ENCODE assay signal across 8 cellular contexts in genomic region chr5:154038241-154038603, GRCh38. TPM values are rescaled to one million over a fixed set of nuclear protein-coding genes. Genes with fewer than 3 reads are reported as not detected.
DNase-seq lines count a peak whose midpoint lies in the region; ATAC-seq lines count a peak whose summit lies in the region.

No MANE protein-coding gene starts in this region.

- H2BK5ac ChIP-seq in mesenchymal stem cell (ENCODE audit: low read depth, low read length, poor library complexity, severe bottlenecking), result no peak overlapping the region

- H2BK15ac ChIP-seq in mesenchymal stem cell (ENCODE audit: low read depth, poor library complexity, severe bottlenecking), result no peak overlapping the region

- H3K9ac ChIP-seq in SK-N-MC (ENCODE audit: insufficient read length), result peak overlapping the region; percentile 85
- peak overlapping the region; percentile 96 for H3K9ac ChIP-seq in mesenchymal stem cell (ENCODE audit: low read length)

- peak overlapping the region; percentile 62 for H3K4me2 ChIP-seq in mesenchymal stem cell (ENCODE audit: low read length, poor library complexity, severe bottlenecking)

- H3K4me3 ChIP-seq in SK-N-MC, result peak overlapping the region; percentile 96
- H3K4me3 ChIP-seq in mesenchymal stem cell (ENCODE audit: insufficient read depth in 1 of 2, low read depth in 1 of 2, low read length in 2 of 2), result peak overlapping the region; percentile 82 to 94

- no peak overlapping the region for H2BK12ac ChIP-seq in mesenchymal stem cell (ENCODE audit: low read length in 2 of 2)

- peak; percentile 30 for DNase-seq in COLO668 (lab: John Stamatoyannopoulos, UW; ENCODE audit: unreplicated experiment)
- no peak for DNase-seq in SK-N-MC (ENCODE audit: low read depth, low spot score)
- no peak for DNase-seq in mesenchymal stem cell
- no peak for DNase-seq in stimulated activated naive CD8-positive, alpha-beta T cell treated with anti-CD3 and anti-CD28 coated beads, Interleukin-15, amount 100 ng/mL, for 72 hours
- DNase-seq in DMS114 treated with DMSO at 0.1 percent for 48 hours (lab: John Stamatoyannopoulos, UW; ENCODE audit: unreplicated experiment), result no peak

- intact Hi-C loops in dendritic cell treated with granulocyte-macrophage colony-stimulating factor and Interleukin-4, amounts not matched to agents 40 ng/mL and 50 ng/mL, for 4 days (cut with micrococcal nuclease), result loop anchor here (2.0 kb wide), 1 partner anchor 407 kb away; the partner anchor contains the start of gene SAP30L

- H4K91ac ChIP-seq in mesenchymal stem cell (ENCODE audit: low read length), result no peak overlapping the region

- H3K27me3 ChIP-seq in mesenchymal stem cell (ENCODE audit: control insufficient read depth in 1 of 2, insufficient read depth in 1 of 2, low read length in 2 of 2), result no peaks in the 10 kb centered on the region

- H3K36me3 Mint-ChIP-seq in dendritic cell treated with granulocyte-macrophage colony-stimulating factor and Interleukin-4, amounts not matched to agents 40 ng/mL and 50 ng/mL, for 4 days (ENCODE audit: low read depth), result peaks cover 11% of the 10 kb centered on the region

- H2AK5ac ChIP-seq in mesenchymal stem cell (ENCODE audit: low read length, severe bottlenecking), result no peak overlapping the region

- no peaks in the 10 kb centered on the region for H3K9me3 Mint-ChIP-seq in dendritic cell treated with granulocyte-macrophage colony-stimulating factor and Interleukin-4, amounts not matched to agents 40 ng/mL and 50 ng/mL, for 4 days
- H3K9me3 Mint-ChIP-seq in stimulated activated naive CD8-positive, alpha-beta T cell treated with anti-CD3 and anti-CD28 coated beads, Interleukin-15, amount 100 ng/mL, for 72 hours, result no peaks in the 10 kb centered on the region

- H3K27ac Mint-ChIP-seq in dendritic cell treated with granulocyte-macrophage colony-stimulating factor and Interleukin-4, amounts not matched to agents 40 ng/mL and 50 ng/mL, for 4 days, result peak overlapping the region; percentile 88
- H3K27ac Mint-ChIP-seq in stimulated activated naive CD8-positive, alpha-beta T cell treated with anti-CD3 and anti-CD28 coated beads, Interleukin-15, amount 100 ng/mL, for 72 hours, result peak overlapping the region; percentile 94 to 98

- H3K4me3 Mint-ChIP-seq in dendritic cell treated with granulocyte-macrophage colony-stimulating factor and Interleukin-4, amounts not matched to agents 40 ng/mL and 50 ng/mL, for 4 days, result peak overlapping the region; percentile 90
- H3K4me3 Mint-ChIP-seq in stimulated activated naive CD8-positive, alpha-beta T cell treated with anti-CD3 and anti-CD28 coated beads, Interleukin-15, amount 100 ng/mL, for 72 hours, result peak overlapping the region; percentile 93 to 96

- peak overlapping the region; percentile 91 for H2AFZ ChIP-seq in mesenchymal stem cell (ENCODE audit: low read depth, low read length)

- WGBS in mesenchymal stem cell, result 9% methylated on average over 8 of the region's 13 CpGs

- peak; percentile 44 for ATAC-seq in GM19324 (IDR thresholded peaks at IDR 0.05; ENCODE audit: low FRiP score, unreplicated experiment)
- peak; percentile 54 for ATAC-seq in HG03342 (IDR thresholded peaks at IDR 0.05; ENCODE audit: unreplicated experiment)
- peak; percentile 78 for ATAC-seq in stimulated activated naive CD8-positive, alpha-beta T cell treated with anti-CD3 and anti-CD28 coated beads, Interleukin-15, amount 100 ng/mL, for 72 hours

- H3K4ac ChIP-seq in mesenchymal stem cell (ENCODE audit: low read depth in 1 of 2, low read length in 2 of 2), result peak overlapping the region in 1 of 2 experiments; percentile 79

- H3K9me3 ChIP-seq in SK-N-MC (ENCODE audit: low read depth, low read length), result no peaks in the 10 kb centered on the region
- no peaks in the 10 kb centered on the region for H3K9me3 ChIP-seq in mesenchymal stem cell (ENCODE audit: control insufficient read depth, low read length)

- no peaks in the 10 kb centered on the region for H3K4me1 ChIP-seq in mesenchymal stem cell (ENCODE audit: control insufficient read depth, insufficient read depth, low read depth, low read length)

- H4K8ac ChIP-seq in mesenchymal stem cell (ENCODE audit: low read length), result peak overlapping the region; percentile 98

- no peak overlapping the region for H2BK120ac ChIP-seq in mesenchymal stem cell (ENCODE audit: low read depth, low read length)

- no peaks in the 10 kb centered on the region for H3K36me3 ChIP-seq in SK-N-MC (ENCODE audit: insufficient read depth, low read length)
- H3K36me3 ChIP-seq in mesenchymal stem cell (ENCODE audit: control insufficient read depth in 1 of 2, insufficient read depth in 2 of 2, low read depth in 1 of 2, low read length in 2 of 2), result peaks cover 0 to 4% of the 10 kb centered on the region in 2 experiments

- peak overlapping the region; percentile 83 to 92 for H3K18ac ChIP-seq in mesenchymal stem cell (ENCODE audit: low read depth in 1 of 2, low read length in 2 of 2)

- H3K79me1 ChIP-seq in mesenchymal stem cell (replicated peaks; ENCODE audit: low read length, poor library complexity, severe bottlenecking), result peaks cover 31% of the 10 kb centered on the region

- H3K23ac ChIP-seq in mesenchymal stem cell (ENCODE audit: low read length in 2 of 2), result no peak overlapping the region

- H3K27me3 Mint-ChIP-seq in dendritic cell treated with granulocyte-macrophage colony-stimulating factor and Interleukin-4, amounts not matched to agents 40 ng/mL and 50 ng/mL, for 4 days, result no peaks in the 10 kb centered on the region
- H3K27me3 Mint-ChIP-seq in stimulated activated naive CD8-positive, alpha-beta T cell treated with anti-CD3 and anti-CD28 coated beads, Interleukin-15, amount 100 ng/mL, for 72 hours, result no peaks in the 10 kb centered on the region

- H3K14ac ChIP-seq in mesenchymal stem cell (ENCODE audit: low read length in 2 of 2), result peak overlapping the region in 1 of 2 experiments; percentile 90

- H3K4me1 Mint-ChIP-seq in dendritic cell treated with granulocyte-macrophage colony-stimulating factor and Interleukin-4, amounts not matched to agents 40 ng/mL and 50 ng/mL, for 4 days (ENCODE audit: low read depth), result peaks cover 34% of the 10 kb centered on the region
- peaks cover 59% of the 10 kb centered on the region for H3K4me1 Mint-ChIP-seq in stimulated activated naive CD8-positive, alpha-beta T cell treated with anti-CD3 and anti-CD28 coated beads, Interleukin-15, amount 100 ng/mL, for 72 hours

- no peak overlapping the region for H3K27ac ChIP-seq in SK-N-MC
- H3K27ac ChIP-seq in mesenchymal stem cell (ENCODE audit: low read length, poor library complexity, severe bottlenecking), result peak overlapping the region; percentile 44

RNA-seq across cellular contexts. Expression of gene FAM114A2, which starts 0.5 kb away (rescaled TPM):
- 14.4 TPM for polyA plus RNA-seq in mesenchymal stem cell (2013, experiment 1 of 2)
- polyA plus RNA-seq in mesenchymal stem cell (2013, experiment 2 of 2), result 14.2 TPM

RNA-seq across cellular contexts. Expression of gene MFAP3, which starts 0.5 kb away (rescaled TPM):
- polyA plus RNA-seq in mesenchymal stem cell (2013, experiment 1 of 2), result 26.3 TPM
- 26.3 TPM for polyA plus RNA-seq in mesenchymal stem cell (2013, experiment 2 of 2)
